ENCODE assay signal across 9 cellular contexts in the genomic region with DNA sequence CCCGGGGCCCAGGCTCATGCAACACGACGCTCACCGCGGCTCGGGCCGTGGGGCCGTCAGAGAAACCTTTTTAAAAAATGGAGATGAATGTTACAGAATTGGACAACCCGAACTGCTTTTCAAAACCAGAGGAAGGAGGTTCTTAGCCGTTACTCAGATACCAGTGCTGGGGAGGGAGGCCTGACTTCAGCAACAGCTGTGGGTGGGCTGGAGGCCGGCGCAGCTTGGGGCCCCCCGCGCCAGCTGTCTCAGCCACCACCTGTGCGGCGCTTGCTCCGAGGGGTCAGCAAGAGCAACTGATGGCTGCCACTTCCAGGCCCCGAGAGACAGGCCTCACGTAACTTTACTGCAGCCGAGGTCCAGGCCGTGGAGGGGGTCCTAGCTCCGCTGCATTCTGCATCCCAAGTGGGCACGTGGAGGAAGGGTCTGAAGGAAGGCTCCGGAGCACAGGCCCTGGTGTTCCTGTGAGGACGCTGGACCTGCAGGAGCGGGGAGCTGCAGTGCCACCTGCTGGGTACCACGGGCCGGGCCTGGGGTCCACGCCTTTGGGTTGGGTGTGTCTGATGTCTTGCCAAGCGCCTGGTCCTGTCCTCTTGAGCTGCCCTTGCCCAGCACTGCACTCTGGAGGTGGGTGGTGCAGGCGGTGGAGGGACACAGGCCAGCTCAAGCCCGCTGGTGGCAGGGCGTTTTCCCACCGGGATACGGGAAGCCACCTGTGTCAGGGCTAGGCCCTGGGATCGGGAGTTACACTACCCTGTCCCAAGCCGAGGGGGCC. TPM values are rescaled to one million over a fixed set of nuclear protein-coding genes. Genes with fewer than 3 reads are reported as not detected.
A peak's percentile ranks its signal among the peaks of the same experiment; 100 is the strongest.
DNase-seq lines count a peak whose midpoint lies in the region; ATAC-seq and TF ChIP-seq lines count a peak whose summit lies in the region.
"Had no signal": no experiment of that assay in that cellular context is flagged by ENCODE, and none has a peak within 500 bp of the region (broad histone marks: within the 10 kb centered on the region; RNA-seq: fewer than 3 reads in every experiment).

No MANE protein-coding gene starts in this region.

- no peak overlapping the region for H3K9ac ChIP-seq in trophoblast cell (ENCODE audit: low read length)

- no peak overlapping the region for H3K23ac ChIP-seq in trophoblast cell (ENCODE audit: low read length)

- H4K8ac ChIP-seq in trophoblast cell (ENCODE audit: low read depth, low read length), result no peak overlapping the region

- H3K79me2 ChIP-seq in trophoblast cell (ENCODE audit: control insufficient read depth, insufficient read depth, low read length, poor library complexity), result no peaks in the 10 kb centered on the region

- DNase-seq in DMS114 treated with DMSO at 0.1 percent for 48 hours (lab: John Stamatoyannopoulos, UW; ENCODE audit: unreplicated experiment) (peak; percentile 30), fibroblast of pulmonary artery (ENCODE audit: low read depth) (peak; percentile 42), trophoblast cell (peak; percentile 51 to 66), middle frontal gyrus (ENCODE audit: extremely low spot score, low spot score) (no peak)
- peak; percentile 77 for DNase-seq in activated CD8-positive, alpha-beta memory T cell treated with anti-CD3 and anti-CD28 coated beads for 24 hours

- H2BK5ac ChIP-seq in trophoblast cell (ENCODE audit: low read depth, low read length, poor library complexity), result no peak overlapping the region

- no peak overlapping the region for H2AFZ ChIP-seq in trophoblast cell (ENCODE audit: insufficient read depth, low read length, poor library complexity)

- TF ChIP-seq CTCF in LNCAP (IDR thresholded peaks at IDR 0.05) (peak; percentile 56), fibroblast of pulmonary artery (IDR thresholded peaks at IDR 0.05; ENCODE audit: low read length, missing control alignments) (peak; percentile 46)

- ATAC-seq in GM18858 (IDR thresholded peaks at IDR 0.05; ENCODE audit: unreplicated experiment) (no peak), GM18868 (IDR thresholded peaks at IDR 0.05; ENCODE audit: unreplicated experiment) (no peak)

- no peak overlapping the region for H3K4ac ChIP-seq in trophoblast cell (ENCODE audit: low read depth, low read length)

- no peak overlapping the region for H4K91ac ChIP-seq in trophoblast cell (ENCODE audit: low read depth, low read length)

- no peak overlapping the region for H3K14ac ChIP-seq in trophoblast cell (ENCODE audit: low read length)

- H3K4me1 ChIP-seq in trophoblast cell (ENCODE audit: control insufficient read depth in 1 of 2, insufficient read depth in 2 of 2, low read length in 2 of 2), result no peaks in the 10 kb centered on the region

- WGBS in trophoblast cell (ENCODE audit: extremely low coverage, insufficient coverage, insufficient read length), result no CpG with 5 or more reads among the region's 37 CpGs

- H2AK5ac ChIP-seq in trophoblast cell (ENCODE audit: low read length), result no peak overlapping the region

- H4K12ac ChIP-seq in trophoblast cell (ENCODE audit: low read depth, low read length), result peak overlapping the region; percentile 39

- peaks cover 76 to 79% of the 10 kb centered on the region in 2 experiments for H3K36me3 ChIP-seq in trophoblast cell (ENCODE audit: control insufficient read depth in 1 of 2, insufficient read depth in 2 of 2, low read length in 2 of 2)

- H3K4me2 ChIP-seq in trophoblast cell (ENCODE audit: low read length), result no peak overlapping the region

- H3K27me3 ChIP-seq in trophoblast cell (ENCODE audit: insufficient read depth, low read length), result no peaks in the 10 kb centered on the region
- H3K27me3 ChIP-seq: neutrophil had no signal

- no peaks in the 10 kb centered on the region for H3K79me1 ChIP-seq in trophoblast cell (ENCODE audit: low read length)

- H3K27ac ChIP-seq in trophoblast cell (ENCODE audit: low read depth, low read length), result no peak overlapping the region
- H3K27ac ChIP-seq: neutrophil had no signal

- no peak overlapping the region for H2BK120ac ChIP-seq in trophoblast cell (ENCODE audit: insufficient read depth, low read length, poor library complexity)

- H2BK12ac ChIP-seq in trophoblast cell (ENCODE audit: low read length), result no peak overlapping the region

- no peaks in the 10 kb centered on the region for H3K9me3 ChIP-seq in trophoblast cell (ENCODE audit: insufficient read depth, low read depth, low read length)
- H3K9me3 ChIP-seq: neutrophil had no signal

- no peak overlapping the region for H3K4me3 ChIP-seq in fibroblast of pulmonary artery (replicated peaks; ENCODE audit: low read depth, low read length)
- H3K4me3 ChIP-seq in trophoblast cell (ENCODE audit: low read depth, low read length), result peak overlapping the region; percentile 18

- no peak overlapping the region for H3K18ac ChIP-seq in trophoblast cell (ENCODE audit: low read length)

RNA-seq across cellular contexts. Expression of a gene that starts 9.8 kb away (rescaled TPM):
- polyA plus RNA-seq in trophoblast cell (2013), result 17.9 and 19.6 TPM in 2 replicates

RNA-seq across cellular contexts. Expression of a gene that starts 20.9 kb away (rescaled TPM):
- polyA plus RNA-seq in trophoblast cell (2013), result 29.3 and 29.7 TPM in 2 replicates

RNA-seq across cellular contexts. Expression of a gene that starts 31.8 kb away (rescaled TPM):
- polyA plus RNA-seq in trophoblast cell (2013), result 19.6 and 22.5 TPM in 2 replicates

RNA-seq across cellular contexts. Expression of a gene that starts 54.7 kb away (rescaled TPM):
- polyA plus RNA-seq in trophoblast cell (2013), result 11.5 and 14.1 TPM in 2 replicates
